Comparison of ENCODE assay signal across 8 cellular contexts in genomic region chr3:167734498-167735232, GRCh38. TPM values are rescaled to one million over a fixed set of nuclear protein-coding genes. Genes with fewer than 3 reads are reported as not detected.
A peak's percentile ranks its signal among the peaks of the same experiment; 100 is the strongest.
DNase-seq lines count a peak whose midpoint lies in the region; ATAC-seq and TF ChIP-seq lines count a peak whose summit lies in the region.

TSS of gene PDCD10 (minus strand) at chr3:167734892. CDS start at chr3:167720157, 14,735 bp downstream.

- peak within 1 kb of the TSS; percentile 89 for H3K9ac ChIP-seq in trophoblast cell (ENCODE audit: low read length)

- TF ChIP-seq EP300 in transverse colon (IDR thresholded peaks at IDR 0.05; ENCODE audit: low read depth) = no peak

- intact Hi-C loops in adrenal gland (cut with DNase I) = no loop called here
- intact Hi-C loops in cardiac septum (cut with DNase I) = loop anchor here (1.0 to 10.0 kb wide), 4 partner anchors 79 to 363 kb away; partner anchors contain the start of gene GOLIM4
- intact Hi-C loops in transverse colon (cut with DNase I; ENCODE audit: low total_unique reads) = no loop called here

- H3K4me1 ChIP-seq in adrenal gland (replicated peaks in 1 of 2) (peaks cover 0 to 28% of the 10 kb centered on the region in 2 donors), trophoblast cell (ENCODE audit: control insufficient read depth in 1 of 2, insufficient read depth in 2 of 2, low read length in 2 of 2) (no peaks in the 10 kb centered on the region), transverse colon (peaks cover 6 to 35% (median 20%) of the 10 kb centered on the region in 4 donors)

- peak within 1 kb of the TSS; percentile 61 for H3K4ac ChIP-seq in trophoblast cell (ENCODE audit: low read depth, low read length)

- H3K27me3 ChIP-seq in adrenal gland (no peaks in the 10 kb centered on the region), trophoblast cell (ENCODE audit: insufficient read depth, low read length) (no peaks in the 10 kb centered on the region), transverse colon (no peaks in the 10 kb centered on the region)

- TF ChIP-seq POLR2A in adrenal gland (IDR thresholded peaks at IDR 0.05) = peak; percentile 36 to 84
- TF ChIP-seq POLR2A in transverse colon (IDR thresholded peaks at IDR 0.05) = peak; percentile 65

- peak; percentile 89 for DNase-seq in GM13976 (ENCODE audit: low spot score)
- peak; percentile 99 for DNase-seq in NCI-H1436 treated with DMSO at 0.1 percent for 48 hours (lab: John Stamatoyannopoulos, UW)
- DNase-seq in T follicular helper cell (ENCODE audit: low read depth) = peak; percentile 96
- DNase-seq in adrenal gland = peak; percentile 98 to 99 (median 99)
- DNase-seq in cardiac septum (ENCODE audit: low spot score) = peak; percentile 99
- DNase-seq in trophoblast cell = peak; percentile 100
- peak; percentile 99 for DNase-seq in transverse colon

- peak within 1 kb of the TSS; percentile 82 for H3K4me2 ChIP-seq in trophoblast cell (ENCODE audit: low read length)

- H4K12ac ChIP-seq in trophoblast cell (ENCODE audit: low read depth, low read length) = peak within 1 kb of the TSS; percentile 96

- H3K4me3 ChIP-seq in adrenal gland = peak within 1 kb of the TSS; percentile 41 to 98 (median 84)
- peak within 1 kb of the TSS; percentile 97 for H3K4me3 ChIP-seq in trophoblast cell (ENCODE audit: low read depth, low read length)
- peak within 1 kb of the TSS; percentile 73 to 85 (median 80) for H3K4me3 ChIP-seq in transverse colon

- peak within 1 kb of the TSS; percentile 74 for H2BK120ac ChIP-seq in trophoblast cell (ENCODE audit: insufficient read depth, low read length, poor library complexity)

- in situ Hi-C loops in GM13976 (cut with MboI; ENCODE audit: low sequenced_read_pairs, unreplicated experiment) = no loop called here
- in situ Hi-C loops in transverse colon (cut with MboI; ENCODE audit: low pct_ligation_motif_present in 1 of 4, low pct_unique_long_range_greater_than_20kb in 1 of 4, low sequenced_read_pairs in 3 of 4) = no loop called here

- H3K79me2 ChIP-seq in trophoblast cell (ENCODE audit: control insufficient read depth, insufficient read depth, low read length, poor library complexity) = peaks cover 8% of the 10 kb centered on the region

- no peak for TF ChIP-seq CTCF in GM13976 (IDR thresholded peaks at IDR 0.05; ENCODE audit: borderline replicate concordance, control extremely low read depth, extremely low read depth, insufficient read depth, missing control alignments)
- peak in 1 of 6 experiments; percentile 27 for TF ChIP-seq CTCF in adrenal gland (IDR thresholded peaks at IDR 0.05)
- TF ChIP-seq CTCF in transverse colon (IDR thresholded peaks at IDR 0.05) = peak in 2 of 5 experiments; percentile 23 to 61

- peak within 1 kb of the TSS; percentile 84 for H2BK5ac ChIP-seq in trophoblast cell (ENCODE audit: low read depth, low read length, poor library complexity)

- H3K36me3 ChIP-seq in adrenal gland (replicated peaks in 1 of 2) (no peaks in the 10 kb centered on the region), trophoblast cell (ENCODE audit: control insufficient read depth in 1 of 2, insufficient read depth in 2 of 2, low read length in 2 of 2) (peaks cover 0 to 2% of the 10 kb centered on the region in 2 experiments), transverse colon (no peaks in the 10 kb centered on the region)

- peak within 1 kb of the TSS; percentile 97 for H2AFZ ChIP-seq in trophoblast cell (ENCODE audit: insufficient read depth, low read length, poor library complexity)

- no peak within 1 kb of the TSS for H2BK12ac ChIP-seq in trophoblast cell (ENCODE audit: low read length)

- H3K27ac ChIP-seq in adrenal gland = peak within 1 kb of the TSS; percentile 74 to 95 (median 90)
- H3K27ac ChIP-seq in trophoblast cell (ENCODE audit: low read depth, low read length) = peak within 1 kb of the TSS; percentile 97
- peak within 1 kb of the TSS; percentile 94 to 97 (median 95) for H3K27ac ChIP-seq in transverse colon

- H3K23ac ChIP-seq in trophoblast cell (ENCODE audit: low read length) = no peak within 1 kb of the TSS

- peak within 1 kb of the TSS; percentile 82 for H2AK5ac ChIP-seq in trophoblast cell (ENCODE audit: low read length)

- H3K9me3 ChIP-seq in adrenal gland (replicated peaks in 1 of 3) (no peaks in the 10 kb centered on the region), trophoblast cell (ENCODE audit: insufficient read depth, low read depth, low read length) (peaks cover 3% of the 10 kb centered on the region), transverse colon (no peaks in the 10 kb centered on the region)

- H3K79me1 ChIP-seq in trophoblast cell (ENCODE audit: low read length) = peaks cover 9% of the 10 kb centered on the region

- 0 to 2% (median 0%) methylated on average over 28 to 49 of the region's 49 CpGs for WGBS in adrenal gland, 4 donors
- no CpG with 5 or more reads among the region's 49 CpGs for WGBS in trophoblast cell (ENCODE audit: extremely low coverage, insufficient coverage, insufficient read length)
- 2% methylated on average over 44 of the region's 49 CpGs; no CpG with 5 or more reads in 1 of the 2 donors for WGBS in transverse colon (ENCODE audit: low coverage in 1 of 2), 2 donors

- H4K8ac ChIP-seq in trophoblast cell (ENCODE audit: low read depth, low read length) = peak within 1 kb of the TSS; percentile 93

- ATAC-seq in HG02852 (IDR thresholded peaks at IDR 0.05; ENCODE audit: unreplicated experiment) = peak; percentile 84

- H3K18ac ChIP-seq in trophoblast cell (ENCODE audit: low read length) = peak within 1 kb of the TSS; percentile 92

- peak within 1 kb of the TSS; percentile 97 for H4K91ac ChIP-seq in trophoblast cell (ENCODE audit: low read depth, low read length)

- H3K14ac ChIP-seq in trophoblast cell (ENCODE audit: low read length) = peak within 1 kb of the TSS; percentile 94

RNA-seq across cellular contexts. Expression of gene PDCD10, which starts in this region (rescaled TPM):
- total RNA-seq in adrenal gland = 10 to 100 TPM; 25.0 to 60.5 (median 41.6) TPM
- polyA plus RNA-seq in adrenal gland = 100 to 1,000 TPM in 1 of 3 donors, 10 to 100 TPM in 2; 11.6 to 146 (median 18.8) TPM
- 42.2 TPM for total RNA-seq in cardiac septum
- polyA plus RNA-seq in trophoblast cell (2013) = 89.5 and 93.3 TPM in 2 replicates
- 10 to 100 TPM; 32.0 to 99.6 (median 89.0) TPM for total RNA-seq in transverse colon

Comparison
In these comparisons a context has a peak if more than half of its experiments do, and no peak if none do; other contexts are left out.
1. Peak in every context shown above with its lines: DNase-seq, ATAC-seq, H3K4me3 ChIP-seq and H3K27ac ChIP-seq.